Comparison of ENCODE assay signal across 21 cellular contexts in the genomic region with DNA sequence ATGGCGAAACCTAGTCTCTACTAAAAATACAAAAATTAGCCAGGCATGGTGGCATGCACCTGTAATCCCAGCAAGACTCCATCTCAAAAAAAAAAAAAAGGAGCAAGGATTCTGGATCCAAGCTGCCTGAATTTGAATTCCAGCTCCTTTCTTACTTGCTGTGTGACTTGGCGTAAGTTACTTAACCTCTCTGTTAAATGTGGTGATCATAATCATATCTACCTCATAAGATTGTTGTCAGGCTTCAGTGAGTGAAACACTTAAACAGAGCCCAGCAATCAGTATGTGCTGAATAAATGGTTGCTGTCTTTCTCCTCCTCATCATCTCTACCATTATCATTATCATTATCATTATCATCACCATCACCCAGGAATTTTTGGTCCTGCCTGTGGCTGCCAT. TPM values are rescaled to one million over a fixed set of nuclear protein-coding genes. Genes with fewer than 3 reads are reported as not detected.
"Had no signal": no experiment of that assay in that cellular context is flagged by ENCODE, and none has a peak within 500 bp of the region (broad histone marks: within the 10 kb centered on the region; RNA-seq: fewer than 3 reads in every experiment).

No MANE protein-coding gene starts in this region.

- H3K27me3 ChIP-seq: testis, tibial nerve, upper lobe of right lung, vagina had no signal

- FAIRE-seq: endometrium, frontal cortex, keratinocyte had no signal

- DNase-seq: effector memory CD4-positive, alpha-beta T cell; immature natural killer cell; mesendoderm; naive B cell; stimulated activated CD4-positive, alpha-beta T cell treated with anti-CD3 and anti-CD28 coated beads, Interleukin-2, amount 100 ng/mL, for 24 hours; stimulated activated CD4-positive, alpha-beta T cell treated with anti-CD3 and anti-CD28 coated beads, Interleukin-4, amount 100 ng/mL, for 4 hours; stimulated activated naive B cell treated with anti-CD40 and anti-IgM and Interleukin-4, amounts not matched to agents 10 μg/mL and 1 μg/mL and 100 μg/mL, for 72 hours; stimulated activated naive CD8-positive, alpha-beta T cell treated with anti-CD3 and anti-CD28 coated beads, Interleukin-15, amount 100 ng/mL, for 72 hours; testis; upper lobe of right lung had no signal

- ATAC-seq: sciatic nerve; stimulated activated naive B cell treated with anti-CD40 and anti-IgM and Interleukin-4, amounts not matched to agents 10 μg/mL and 1 μg/mL and 100 μg/mL, for 72 hours; stimulated activated naive CD8-positive, alpha-beta T cell treated with anti-CD3 and anti-CD28 coated beads, Interleukin-15, amount 100 ng/mL, for 72 hours; upper lobe of right lung had no signal

- H3K4me3 ChIP-seq: skin epidermis, testis, tibial nerve, upper lobe of right lung, vagina had no signal

- H2AFZ ChIP-seq: parathyroid adenoma had no signal

- H3K9me3 ChIP-seq: testis, tibial nerve, upper lobe of right lung, vagina had no signal

- H3K27ac ChIP-seq: parathyroid adenoma, skin epidermis, testis, tibial nerve, upper lobe of right lung, vagina had no signal

- H3K4me1 ChIP-seq: parathyroid adenoma, tibial nerve, upper lobe of right lung, vagina had no signal

- H3K79me2 ChIP-seq: parathyroid adenoma had no signal

- H3K36me3 ChIP-seq: tibial nerve, upper lobe of right lung, vagina had no signal

- H3K9ac ChIP-seq: parathyroid adenoma had no signal

RNA-seq across cellular contexts. Expression of gene MB, which starts 2.7 kb away (rescaled TPM):
- total RNA-seq: fibroblast of lung, frontal cortex, lung microvascular endothelial cell, sciatic nerve, subcutaneous adipose tissue, tibial nerve, vagina had no signal
- polyA plus RNA-seq: fibroblast of lung, keratinocyte had no signal
